Comparison of ENCODE assay signal across 9 cellular contexts in genomic region chr2:5915926-5916325, GRCh38.
A peak's percentile ranks its signal among the peaks of the same experiment; 100 is the strongest.
DNase-seq lines count a peak whose midpoint lies in the region; ATAC-seq and TF ChIP-seq lines count a peak whose summit lies in the region.
"Had no signal": no experiment of that assay in that cellular context is flagged by ENCODE, and none has a peak within 500 bp of the region (broad histone marks: within the 10 kb centered on the region; RNA-seq: fewer than 3 reads in every experiment).

No MANE protein-coding gene starts in this region.

- H3K36me3 ChIP-seq in skeletal muscle tissue (ENCODE audit: control insufficient read depth in 3 of 3, insufficient read depth in 3 of 3, low read length in 3 of 3), result no peaks in the 10 kb centered on the region

- peaks cover 46% of the 10 kb centered on the region for H3K4me1 Mint-ChIP-seq in brain

- no peaks in the 10 kb centered on the region for H3K9me3 ChIP-seq in skeletal muscle tissue (ENCODE audit: control insufficient read depth in 3 of 3, low read length in 3 of 3)

- H3K4me3 Mint-ChIP-seq in brain, result no peak overlapping the region

- H3K27ac ChIP-seq in skeletal muscle tissue (ENCODE audit: low read depth, low read length), result peak overlapping the region; percentile 55
- H3K27ac ChIP-seq: skin epidermis had no signal

- no peak for TF ChIP-seq POLR2A in NB4 (IDR thresholded peaks at IDR 0.05; ENCODE audit: extremely low read depth, insufficient read length)

- peaks cover 15 to 20% (median 17%) of the 10 kb centered on the region in 3 donors for H3K4me1 ChIP-seq in skeletal muscle tissue (ENCODE audit: control insufficient read depth in 3 of 3, insufficient read depth in 3 of 3, low read length in 3 of 3)

- H3K4me3 ChIP-seq in NB4 (ENCODE audit: low read depth, low read length) (no peak overlapping the region), skeletal muscle tissue (ENCODE audit: low read length in 3 of 3) (no peak overlapping the region)
- H3K4me3 ChIP-seq: skin epidermis had no signal

- no peak overlapping the region for H3K9ac ChIP-seq in skeletal muscle tissue (ENCODE audit: low read depth in 1 of 3, low read length in 3 of 3)

- H3K27me3 Mint-ChIP-seq in brain, result peaks cover 3% of the 10 kb centered on the region

- peak; percentile 76 for TF ChIP-seq CTCF in NB4 (IDR thresholded peaks at IDR 0.05; ENCODE audit: low read depth, low read length)
- peak; percentile 13 to 40 for TF ChIP-seq CTCF in brain (conservative IDR thresholded peaks at IDR 0.05)

- H3K27ac Mint-ChIP-seq in brain, result peak overlapping the region; percentile 47 to 90 (median 73)

- H3K36me3 Mint-ChIP-seq in brain, result peaks cover 11% of the 10 kb centered on the region

- no peaks in the 10 kb centered on the region for H3K27me3 ChIP-seq in skeletal muscle tissue (ENCODE audit: control insufficient read depth in 3 of 3, insufficient read depth in 3 of 3, low read length in 3 of 3)

- H3K9me3 Mint-ChIP-seq in brain, result peaks cover 20 to 27% (median 25%) of the 10 kb centered on the region in 5 experiments

- DNase-seq in activated T-cell treated with anti-CD3 and anti-CD28 coated beads for 48 hours (ENCODE audit: low read depth) (peak; percentile 0), NB4 (ENCODE audit: low read depth) (peak; percentile 48), germinal center (ENCODE audit: low spot score) (no peak)
- DNase-seq in activated T-cell treated with anti-CD3 and anti-CD28 coated beads, Interleukin-2, amount 50 U/mL, for 1 hour, result no peak

- ATAC-seq in GM18498 (IDR thresholded peaks at IDR 0.05; ENCODE audit: unreplicated experiment), result no peak
- ATAC-seq in HG02884 (IDR thresholded peaks at IDR 0.05; ENCODE audit: unreplicated experiment), result no peak

Comparison
In these comparisons a context has a peak if more than half of its experiments do, and no peak if none do; other contexts are left out.
1. DNase-seq: peak in activated T-cell treated with anti-CD3 and anti-CD28 coated beads for 48 hours (single experiment) and NB4 (single experiment); none in activated T-cell treated with anti-CD3 and anti-CD28 coated beads, Interleukin-2, amount 50 U/mL, for 1 hour (single experiment) and germinal center (single experiment).